Comparison of ENCODE assay signal across 10 cellular contexts in the genomic region with DNA sequence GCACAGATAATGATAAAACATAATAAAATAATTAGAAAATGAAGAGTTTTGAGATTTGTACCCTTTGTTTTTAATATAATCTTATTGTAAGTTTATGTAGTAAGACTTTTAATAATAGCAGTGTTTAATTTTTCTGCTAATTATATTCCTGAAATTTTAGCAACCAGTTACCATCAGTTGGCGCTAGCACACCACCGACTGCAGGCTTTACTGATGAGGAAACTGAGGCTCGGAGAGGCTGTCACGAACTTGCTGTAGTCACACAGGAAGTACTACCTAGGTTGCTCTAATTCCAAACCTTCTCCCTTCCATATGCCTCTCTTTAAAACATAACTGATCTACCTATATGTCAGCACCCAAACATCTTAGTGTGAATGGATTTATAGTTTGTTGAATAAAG. TPM values are rescaled to one million over a fixed set of nuclear protein-coding genes. Genes with fewer than 3 reads are reported as not detected.
A peak's percentile ranks its signal among the peaks of the same experiment; 100 is the strongest.
DNase-seq lines count a peak whose midpoint lies in the region; ATAC-seq and TF ChIP-seq lines count a peak whose summit lies in the region.
"Had no signal": no experiment of that assay in that cellular context is flagged by ENCODE, and none has a peak within 500 bp of the region (broad histone marks: within the 10 kb centered on the region; RNA-seq: fewer than 3 reads in every experiment).

No MANE protein-coding gene starts in this region.

- WGBS in mesenchymal stem cell, result 58% methylated on average over 4 of the region's 4 CpGs

- no peak overlapping the region for H2BK12ac ChIP-seq in mesenchymal stem cell (ENCODE audit: low read length in 2 of 2)

- peaks cover 33% of the 10 kb centered on the region for H3K4me1 Mint-ChIP-seq in activated CD8-positive, alpha-beta T cell treated with anti-CD3 and anti-CD28 coated beads for 36 hours (ENCODE audit: low read depth)

- peaks cover 4% of the 10 kb centered on the region for H3K27me3 Mint-ChIP-seq in activated CD8-positive, alpha-beta T cell treated with anti-CD3 and anti-CD28 coated beads for 36 hours

- H3K27me3 ChIP-seq in A673 (replicated peaks; ENCODE audit: insufficient read depth, low read depth, low read length, poor library complexity), result no peaks in the 10 kb centered on the region
- H3K27me3 ChIP-seq in DND-41 (ENCODE audit: insufficient read depth, low read length, poor library complexity), result no peaks in the 10 kb centered on the region
- peaks cover 0 to 7% of the 10 kb centered on the region in 2 experiments for H3K27me3 ChIP-seq in mesenchymal stem cell (ENCODE audit: control insufficient read depth in 1 of 2, insufficient read depth in 1 of 2, low read length in 2 of 2)

- TF ChIP-seq CTCF in A673 (conservative IDR thresholded peaks at IDR 0.05; ENCODE audit: low read depth, low read length) (no peak; the same call in 1 of the 2 replicates), DND-41 (IDR thresholded peaks at IDR 0.05; ENCODE audit: borderline replicate concordance, extremely low read depth, low read length, poor library complexity, severe bottlenecking) (no peak)
- TF ChIP-seq CTCF in activated CD8-positive, alpha-beta T cell treated with anti-CD3 and anti-CD28 coated beads for 36 hours (IDR thresholded peaks at IDR 0.05), result no peak

- no peak overlapping the region for H2BK15ac ChIP-seq in mesenchymal stem cell (ENCODE audit: low read depth, poor library complexity, severe bottlenecking)

- H3K36me3 ChIP-seq in A673 (ENCODE audit: insufficient read depth, low read length, poor library complexity, severe bottlenecking), result peaks cover 2% of the 10 kb centered on the region
- peaks cover 5% of the 10 kb centered on the region for H3K36me3 ChIP-seq in DND-41 (ENCODE audit: insufficient read depth, low read length)
- H3K36me3 ChIP-seq in mesenchymal stem cell (ENCODE audit: control insufficient read depth in 1 of 2, insufficient read depth in 2 of 2, low read depth in 1 of 2, low read length in 2 of 2), result no peaks in the 10 kb centered on the region

- H2BK120ac ChIP-seq in mesenchymal stem cell (ENCODE audit: low read depth, low read length), result no peak overlapping the region

- H3K36me3 Mint-ChIP-seq in activated CD8-positive, alpha-beta T cell treated with anti-CD3 and anti-CD28 coated beads for 36 hours (ENCODE audit: low read depth), result peaks cover 14% of the 10 kb centered on the region

- no peak overlapping the region for H3K18ac ChIP-seq in mesenchymal stem cell (ENCODE audit: low read depth in 1 of 2, low read length in 2 of 2)

- POLR2A ChIA-PET in A673 (lab: Charles Lee; ENCODE audit: low non-redundant PET), result no interaction called here
- POLR2A ChIA-PET in activated CD8-positive, alpha-beta T cell treated with anti-CD3 and anti-CD28 coated beads for 36 hours (lab: Charles Lee), result interaction anchor here (0.8 to 1.0 kb wide), 2 partner anchors 9 to 20 kb away, joined by 3 to 4 read pairs; no protein-coding TSS in a partner anchor

- no peak overlapping the region for H4K8ac ChIP-seq in mesenchymal stem cell (ENCODE audit: low read length)

- CTCF ChIA-PET in A673 (lab: Charles Lee), result no interaction called here
- CTCF ChIA-PET in activated CD8-positive, alpha-beta T cell treated with anti-CD3 and anti-CD28 coated beads for 36 hours (lab: Charles Lee), result no interaction called here

- peaks cover 17% of the 10 kb centered on the region for H4K20me1 ChIP-seq in DND-41 (ENCODE audit: insufficient read depth, low read length)

- H3K4me3 ChIP-seq in A673 (ENCODE audit: low read depth, low read length, poor library complexity, severe bottlenecking) (no peak overlapping the region), DND-41 (ENCODE audit: low read depth in 1 of 2, low read length in 2 of 2) (no peak overlapping the region), mesenchymal stem cell (ENCODE audit: insufficient read depth in 1 of 2, low read depth in 1 of 2, low read length in 2 of 2) (peak overlapping the region in 1 of 2 experiments; percentile 85)

- no peak overlapping the region for H4K91ac ChIP-seq in mesenchymal stem cell (ENCODE audit: low read length)

- no peaks in the 10 kb centered on the region for H3K9me3 Mint-ChIP-seq in activated CD8-positive, alpha-beta T cell treated with anti-CD3 and anti-CD28 coated beads for 36 hours

- H3K79me2 ChIP-seq in DND-41 (ENCODE audit: insufficient read depth, low read length), result peaks cover 40% of the 10 kb centered on the region

- intact Hi-C loops in A673 (cut with micrococcal nuclease; ENCODE audit: unreplicated experiment), result loop anchor here (2.0 to 10.0 kb wide), 2 partner anchors 243 to 337 kb away; no protein-coding TSS in a partner anchor
- intact Hi-C loops in activated CD8-positive, alpha-beta T cell treated with anti-CD3 and anti-CD28 coated beads for 36 hours (cut with micrococcal nuclease), result no loop called here

- no peak overlapping the region for H3K14ac ChIP-seq in mesenchymal stem cell (ENCODE audit: low read length in 2 of 2)

- H3K23ac ChIP-seq in mesenchymal stem cell (ENCODE audit: low read length in 2 of 2), result no peak overlapping the region

- H3K9me3 ChIP-seq in A673 (ENCODE audit: low read depth, low read length, poor library complexity, severe bottlenecking), result no peaks in the 10 kb centered on the region
- no peaks in the 10 kb centered on the region for H3K9me3 ChIP-seq in DND-41 (ENCODE audit: insufficient read depth, low read length, severe bottlenecking)
- H3K9me3 ChIP-seq in mesenchymal stem cell (ENCODE audit: control insufficient read depth, low read length), result no peaks in the 10 kb centered on the region

- no peak overlapping the region for H3K9ac ChIP-seq in DND-41 (ENCODE audit: low read depth, low read length)
- peak overlapping the region; percentile 84 for H3K9ac ChIP-seq in mesenchymal stem cell (ENCODE audit: low read length)

- no peak overlapping the region for H2AK5ac ChIP-seq in mesenchymal stem cell (ENCODE audit: low read length, severe bottlenecking)

- H2AFZ ChIP-seq in DND-41 (ENCODE audit: low read depth, low read length) (peak overlapping the region; percentile 98), mesenchymal stem cell (ENCODE audit: low read depth, low read length) (no peak overlapping the region)

- ATAC-seq in DND-41 (ENCODE audit: insufficient read depth, low read depth), result no peak
- ATAC-seq in activated CD8-positive, alpha-beta T cell treated with anti-CD3 and anti-CD28 coated beads for 36 hours, result no peak
- ATAC-seq in activated CD4-positive, CD25-positive, alpha-beta regulatory T cell treated with anti-CD3 and anti-CD28 coated beads, Interleukin-2, amount 50 U/mL, for 24 hours, result no peak

- H3K27ac Mint-ChIP-seq in activated CD8-positive, alpha-beta T cell treated with anti-CD3 and anti-CD28 coated beads for 36 hours, result peak overlapping the region; percentile 83

- no peak for DNase-seq in A673 (ENCODE audit: low spot score)
- no peak for DNase-seq in DND-41
- no peak for DNase-seq in activated CD8-positive, alpha-beta T cell treated with anti-CD3 and anti-CD28 coated beads for 36 hours
- no peak for DNase-seq in mesenchymal stem cell
- no peak for DNase-seq in activated CD4-positive, CD25-positive, alpha-beta regulatory T cell treated with anti-CD3 and anti-CD28 coated beads, Interleukin-2, amount 50 U/mL, for 72 hours
- DNase-seq in NCI-H1417 (lab: John Stamatoyannopoulos, UW), result no peak
- DNase-seq in stimulated activated naive CD4-positive, alpha-beta T cell (lab: John Stamatoyannopoulos, UW), result no peak
- DNase-seq: EL, NCI-H1417 treated with DMSO at 0.1 percent for 48 hours had no signal

- 0 out of 2 replicates have a peak overlapping the region, but pooled peaks have one; percentile 79 for H3K4me2 ChIP-seq in DND-41 (ENCODE audit: insufficient read depth, low read length)
- H3K4me2 ChIP-seq in mesenchymal stem cell (ENCODE audit: low read length, poor library complexity, severe bottlenecking), result no peak overlapping the region

- peak overlapping the region; percentile 89 for H3K27ac ChIP-seq in A673 (ENCODE audit: low read depth, low read length, poor library complexity, severe bottlenecking)
- no peak overlapping the region for H3K27ac ChIP-seq in DND-41 (ENCODE audit: low read length)
- H3K27ac ChIP-seq in mesenchymal stem cell (ENCODE audit: low read length, poor library complexity, severe bottlenecking), result no peak overlapping the region

- H3K4ac ChIP-seq in mesenchymal stem cell (ENCODE audit: low read depth in 1 of 2, low read length in 2 of 2), result no peak overlapping the region

- no TSS peak for BruUV-seq in A673 (replicated peaks; lab: Mats Ljungman, UMichigan)

- H3K4me3 Mint-ChIP-seq in activated CD8-positive, alpha-beta T cell treated with anti-CD3 and anti-CD28 coated beads for 36 hours, result peak overlapping the region; percentile 99

- no peak overlapping the region for H2BK5ac ChIP-seq in mesenchymal stem cell (ENCODE audit: low read depth, low read length, poor library complexity, severe bottlenecking)

- H3K79me1 ChIP-seq in mesenchymal stem cell (replicated peaks; ENCODE audit: low read length, poor library complexity, severe bottlenecking), result peaks cover 8% of the 10 kb centered on the region

- H3K4me1 ChIP-seq in A673 (ENCODE audit: insufficient read depth, low read length, poor library complexity, severe bottlenecking), result peaks cover 23% of the 10 kb centered on the region
- H3K4me1 ChIP-seq in DND-41 (ENCODE audit: insufficient read depth, low read length), result peaks cover 44% of the 10 kb centered on the region
- H3K4me1 ChIP-seq in mesenchymal stem cell (ENCODE audit: control insufficient read depth, insufficient read depth, low read depth, low read length), result peaks cover 6% of the 10 kb centered on the region

RNA-seq across cellular contexts. Expression of gene RFXAP, which starts 1.0 kb away (rescaled TPM):
- 25.9 and 29.2 TPM in 2 replicates for total RNA-seq in A673 (2021)
- total RNA-seq in activated CD8-positive, alpha-beta T cell treated with anti-CD3 and anti-CD28 coated beads for 36 hours, result 10 to 100 TPM; 14.1 to 15.4 TPM
- 3.2 TPM for polyA plus RNA-seq in mesenchymal stem cell (2013, experiment 1 of 2)
- 3.7 TPM for polyA plus RNA-seq in mesenchymal stem cell (2013, experiment 2 of 2)
